In the genomic region with DNA sequence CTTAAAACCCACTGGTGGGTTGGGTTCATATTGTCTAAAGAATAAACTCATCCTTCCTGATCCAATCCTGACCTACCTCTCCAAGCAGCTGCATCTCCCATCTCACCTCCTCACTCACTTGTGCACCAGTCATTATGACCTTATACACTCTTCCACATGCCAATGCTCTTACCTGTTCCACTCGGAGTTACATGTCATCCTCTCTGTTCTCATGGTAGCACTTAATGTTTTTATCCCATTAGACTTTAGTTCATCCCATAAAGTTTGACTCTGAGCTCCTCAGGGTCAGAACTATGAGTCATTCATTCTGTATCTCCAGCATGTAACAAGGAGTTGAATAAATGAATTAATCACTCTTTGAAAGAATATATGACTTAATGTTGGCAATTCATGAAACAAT, we compare ENCODE assay signal across 18 cellular contexts.
DNase-seq lines count a peak whose midpoint lies in the region; ATAC-seq and TF ChIP-seq lines count a peak whose summit lies in the region.
"Had no signal": no experiment of that assay in that cellular context is flagged by ENCODE, and none has a peak within 500 bp of the region (broad histone marks: within the 10 kb centered on the region; RNA-seq: fewer than 3 reads in every experiment).

No MANE protein-coding gene starts in this region.

- H3K4me3 ChIP-seq in cardiac fibroblast (replicated peaks in 1 of 2; ENCODE audit: low read depth in 2 of 2, low read length in 2 of 2) = no peak overlapping the region
- H3K4me3 ChIP-seq: HAP-1, skin epidermis had no signal

- no peaks in the 10 kb centered on the region for H3K4me1 Mint-ChIP-seq in nephron progenitor cell
- H3K4me1 Mint-ChIP-seq: B cell had no signal

- peaks cover 12% of the 10 kb centered on the region for H3K36me3 Mint-ChIP-seq in nephron progenitor cell (ENCODE audit: low read depth)

- H3K9me3 Mint-ChIP-seq in nephron progenitor cell = no peaks in the 10 kb centered on the region

- TF ChIP-seq CTCF in cardiac fibroblast (IDR thresholded peaks at IDR 0.05; ENCODE audit: low read depth, low read length) (no peak), nephron progenitor cell (IDR thresholded peaks at IDR 0.05) (no peak)

- no peaks in the 10 kb centered on the region for H3K27me3 Mint-ChIP-seq in nephron progenitor cell (ENCODE audit: low read depth, poor library complexity)
- H3K27me3 Mint-ChIP-seq: B cell; IgD-negative memory B cell; stimulated activated naive CD8-positive, alpha-beta T cell treated with anti-CD3 and anti-CD28 coated beads, Interleukin-15, Interleukin-2, amounts not matched to agents 100 ng/mL and 50 ng/mL, for 24 hours had no signal

- ATAC-seq in GM18861 (IDR thresholded peaks at IDR 0.05; ENCODE audit: unreplicated experiment) = no peak
- no peak for ATAC-seq in GM18873 (IDR thresholded peaks at IDR 0.05; ENCODE audit: low FRiP score, unreplicated experiment)

- DNase-seq in EH (ENCODE audit: low read depth) (peak; percentile 84), NCI-H82 (lab: John Stamatoyannopoulos, UW) (peak; percentile 57), cardiac fibroblast (ENCODE audit: low read depth in 2 of 2) (peak; percentile 11 to 62), kidney tubule cell (ENCODE audit: low spot score) (peak; percentile 60), Kasumi-1 (lab: John Stamatoyannopoulos, UW) (no peak), nephron progenitor cell (no peak)
- DNase-seq: activated effector memory CD4-positive, alpha-beta T cell treated with Interleukin-2 at 50 U/mL for 16 hours; effector CD4-positive, alpha-beta T cell; midbrain; NCI-H146; NCI-H446 treated with DMSO at 0.1 percent for 48 hours had no signal

- no peak overlapping the region for H3K4me3 Mint-ChIP-seq in nephron progenitor cell
- H3K4me3 Mint-ChIP-seq: B cell; IgD-negative memory B cell; stimulated activated naive CD8-positive, alpha-beta T cell treated with anti-CD3 and anti-CD28 coated beads, Interleukin-15, Interleukin-2, amounts not matched to agents 100 ng/mL and 50 ng/mL, for 24 hours had no signal

- no peak overlapping the region for H3K27ac Mint-ChIP-seq in nephron progenitor cell
- H3K27ac Mint-ChIP-seq: stimulated activated naive CD8-positive, alpha-beta T cell treated with anti-CD3 and anti-CD28 coated beads, Interleukin-15, Interleukin-2, amounts not matched to agents 100 ng/mL and 50 ng/mL, for 24 hours had no signal

Comparison
In these comparisons a context has a peak if more than half of its experiments do, and no peak if none do; other contexts are left out.
1. DNase-seq: peak in EH (single experiment), NCI-H82 (single experiment), cardiac fibroblast (2 of 2) and kidney tubule cell (single experiment); none in Kasumi-1 (0 of 2) and nephron progenitor cell (single experiment).